9 cellular contexts compared by ENCODE assay signal in the genomic region with DNA sequence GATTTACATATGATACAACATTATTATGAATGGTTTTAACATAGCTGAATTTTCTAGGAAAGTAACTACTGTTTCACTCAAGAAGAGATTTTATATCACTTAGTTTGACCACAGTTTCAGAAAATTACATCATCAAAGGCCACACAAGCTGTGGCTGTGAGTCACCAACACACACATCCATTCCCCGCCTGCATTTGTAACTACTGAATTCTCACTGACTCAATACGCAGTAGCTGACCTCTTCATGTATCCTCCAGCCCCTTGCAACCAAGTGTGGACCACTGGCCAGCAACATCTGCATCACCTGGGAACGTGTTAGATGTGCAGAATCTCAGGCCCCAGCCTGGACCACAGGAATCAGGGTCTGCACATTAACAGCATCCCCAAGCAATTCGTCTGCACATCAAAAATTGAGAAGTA.
DNase-seq lines count a peak whose midpoint lies in the region; ATAC-seq lines count a peak whose summit lies in the region.
"Had no signal": no experiment of that assay in that cellular context is flagged by ENCODE, and none has a peak within 500 bp of the region (broad histone marks: within the 10 kb centered on the region; RNA-seq: fewer than 3 reads in every experiment).

No MANE protein-coding gene starts in this region.

- ATAC-seq in HG02870 (IDR thresholded peaks at IDR 0.05; ENCODE audit: unreplicated experiment), result no peak
- no peak for ATAC-seq in HG03378 (IDR thresholded peaks at IDR 0.05; ENCODE audit: unreplicated experiment)

- DNase-seq in activated gamma-delta T cell treated with Interleukin-2 at 50 U/mL for 16 hours (peak; percentile 10), activated gamma-delta T cell (lab: John Stamatoyannopoulos, UW) (no peak), iris pigment epithelial cell (ENCODE audit: low read depth) (peak; percentile 48), superior temporal gyrus (ENCODE audit: extremely low spot score) (peak; percentile 50), NCI-H1694 (lab: John Stamatoyannopoulos, UW) (no peak)
- DNase-seq in activated CD8-positive, alpha-beta memory T cell treated with anti-CD3 and anti-CD28 coated beads, Interleukin-2, amount 50 U/mL, for 48 hours, result peak; percentile 56
- DNase-seq: DND-41 had no signal

Comparison
In these comparisons a context has a peak if more than half of its experiments do, and no peak if none do; other contexts are left out.
1. DNase-seq: peak in activated gamma-delta T cell treated with Interleukin-2 at 50 U/mL for 16 hours (single experiment), activated CD8-positive, alpha-beta memory T cell treated with anti-CD3 and anti-CD28 coated beads, Interleukin-2, amount 50 U/mL, for 48 hours (single experiment), iris pigment epithelial cell (single experiment) and superior temporal gyrus (single experiment); none in activated gamma-delta T cell (single experiment) and NCI-H1694 (single experiment).